In the genomic region with DNA sequence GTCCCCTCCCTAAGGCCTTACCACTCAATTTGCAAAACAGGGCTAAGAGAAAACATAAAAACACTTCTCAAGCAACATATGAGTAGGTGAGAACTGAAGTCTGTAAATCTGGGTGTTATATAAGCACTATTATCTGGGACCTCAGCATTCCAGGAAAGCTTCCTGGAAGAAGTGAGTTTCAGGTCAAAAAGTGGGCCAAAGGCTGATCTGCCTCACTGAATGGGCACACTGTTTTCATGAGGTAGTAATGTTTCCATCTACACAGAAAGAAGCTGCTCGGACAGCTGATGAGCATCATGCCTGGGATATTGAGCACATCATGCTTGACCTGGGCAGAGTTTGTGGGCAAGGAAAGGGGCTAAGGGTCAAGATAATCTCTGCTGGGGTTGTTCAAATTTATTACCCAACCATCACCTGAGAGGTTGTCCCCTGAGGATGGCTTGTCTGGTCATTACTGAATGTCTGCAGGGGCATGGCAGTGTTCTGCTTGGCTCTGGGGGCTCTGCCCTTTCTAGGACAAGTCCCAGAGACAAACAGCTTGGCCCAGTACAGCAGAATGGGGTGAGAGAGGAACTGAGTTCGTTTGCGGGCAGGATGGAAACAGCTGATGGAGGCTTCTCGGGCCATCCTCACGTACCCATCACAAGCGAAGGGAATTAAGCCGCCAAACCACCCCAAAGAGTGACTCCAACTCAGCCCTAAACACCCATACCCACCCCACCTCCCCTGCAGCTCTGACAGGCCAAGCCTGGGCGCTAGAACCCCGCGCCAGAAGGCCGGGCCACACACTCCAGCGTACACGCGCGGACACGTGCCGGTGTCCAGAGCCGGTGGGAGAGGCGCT, we compare ENCODE assay signal across 8 cellular contexts. TPM values are rescaled to one million over a fixed set of nuclear protein-coding genes. Genes with fewer than 3 reads are reported as not detected.
DNase-seq lines count a peak whose midpoint lies in the region; ATAC-seq and TF ChIP-seq lines count a peak whose summit lies in the region.

No MANE protein-coding gene starts in this region.

- H3K36me3 ChIP-seq in HUES48 (ENCODE audit: control insufficient read depth, insufficient read depth, low read length) (no peaks in the 10 kb centered on the region), breast epithelium (no peaks in the 10 kb centered on the region), mucosa of descending colon (ENCODE audit: low read depth) (no peaks in the 10 kb centered on the region)

- H3K9ac ChIP-seq in HUES48 (ENCODE audit: low read depth, low read length) = peak overlapping the region; percentile 24; the same call in 1 of the 2 replicates

- H3K9me3 ChIP-seq in HUES48 (ENCODE audit: control insufficient read depth, insufficient read depth, low read length) (no peaks in the 10 kb centered on the region), breast epithelium (no peaks in the 10 kb centered on the region), mucosa of descending colon (no peaks in the 10 kb centered on the region)

- TF ChIP-seq POLR2A in breast epithelium (IDR thresholded peaks at IDR 0.05) = no peak

- POLR2A ChIA-PET in HEK293T (lab: Yijun Ruan, JAX) = interaction anchor here (1.4 kb wide), 1 partner anchor 46 kb away, joined by 4 read pairs; no protein-coding TSS in a partner anchor

- peaks cover 31% of the 10 kb centered on the region for H3K4me1 ChIP-seq in HUES48 (ENCODE audit: control insufficient read depth, insufficient read depth, low read length)
- peaks cover 0 to 5% of the 10 kb centered on the region in 2 donors for H3K4me1 ChIP-seq in breast epithelium
- peaks cover 3% of the 10 kb centered on the region for H3K4me1 ChIP-seq in mucosa of descending colon (ENCODE audit: low read depth)

- DNase-seq in breast epithelium (ENCODE audit: low spot score in 2 of 2) = no peak
- peak in 1 of 3 donors; percentile 68 for DNase-seq in mucosa of descending colon
- no peak for DNase-seq in NCI-H226
- no peak for DNase-seq in islet precursor cell
- no peak for DNase-seq in HEK293T (ENCODE audit: extremely low spot score)

- no peak for TF ChIP-seq CTCF in GM12875 (IDR thresholded peaks at IDR 0.05; ENCODE audit: borderline replicate concordance, insufficient read depth, low read depth, low read length)
- TF ChIP-seq CTCF in breast epithelium (IDR thresholded peaks at IDR 0.05) = no peak
- no peak for TF ChIP-seq CTCF in mucosa of descending colon (IDR thresholded peaks at IDR 0.05)

- CTCF ChIA-PET in HEK293T (lab: Yijun Ruan, JAX) = no interaction called here

- H3K4me3 ChIP-seq in GM12875 (ENCODE audit: low read depth, low read length) = peak overlapping the region; percentile 60
- H3K4me3 ChIP-seq in HUES48 (ENCODE audit: low read depth, low read length) = peak overlapping the region; percentile 68
- H3K4me3 ChIP-seq in breast epithelium = peak overlapping the region; percentile 86 to 97 (median 89)
- H3K4me3 ChIP-seq in mucosa of descending colon = no peak overlapping the region

- peaks cover 18% of the 10 kb centered on the region for H3K27me3 ChIP-seq in HUES48 (ENCODE audit: control insufficient read depth, insufficient read depth, low read length)
- no peaks in the 10 kb centered on the region for H3K27me3 ChIP-seq in breast epithelium

- H3K27ac ChIP-seq in HUES48 (ENCODE audit: low read depth, low read length) (peak overlapping the region; percentile 48), breast epithelium (peak overlapping the region; percentile 79 to 86)

- ATAC-seq in mucosa of descending colon (peak; percentile 40), GM21825 (IDR thresholded peaks at IDR 0.05; ENCODE audit: unreplicated experiment) (no peak)

- intact Hi-C loops in breast epithelium (cut with DNase I; ENCODE audit: low total_unique reads) (loop anchor here (5.0 kb wide), 1 partner anchor 62 kb away; no protein-coding TSS in a partner anchor), mucosa of descending colon (cut with DNase I, micrococcal nuclease) (no loop called here)

TF ChIP-seq in HEK293T, 16 proteins besides CTCF, POLR2A, EP300 and RAD21:
- no peak for TF ChIP-seq ZNF384 (IDR thresholded peaks at IDR 0.05)
- TF ChIP-seq FOXM1 (IDR thresholded peaks at IDR 0.05; ENCODE audit: borderline replicate concordance) = no peak
- TF ChIP-seq FOXA1 (IDR thresholded peaks at IDR 0.05) = no peak
- no peak for TF ChIP-seq BHLHE40 (IDR thresholded peaks at IDR 0.05; ENCODE audit: borderline replicate concordance)
- no peak for TF ChIP-seq ELF4 (IDR thresholded peaks at IDR 0.05)
- no peak for TF ChIP-seq HDGF (IDR thresholded peaks at IDR 0.05; ENCODE audit: borderline replicate concordance)
- TF ChIP-seq CTBP1 (IDR thresholded peaks at IDR 0.05; ENCODE audit: borderline replicate concordance) = no peak
- TF ChIP-seq ARNT (IDR thresholded peaks at IDR 0.05) = no peak
- TF ChIP-seq SUZ12 (IDR thresholded peaks at IDR 0.05) = no peak
- TF ChIP-seq NFRKB (IDR thresholded peaks at IDR 0.05) = no peak
- no peak for TF ChIP-seq SP1 (IDR thresholded peaks at IDR 0.05)
- TF ChIP-seq, protein P1, sequence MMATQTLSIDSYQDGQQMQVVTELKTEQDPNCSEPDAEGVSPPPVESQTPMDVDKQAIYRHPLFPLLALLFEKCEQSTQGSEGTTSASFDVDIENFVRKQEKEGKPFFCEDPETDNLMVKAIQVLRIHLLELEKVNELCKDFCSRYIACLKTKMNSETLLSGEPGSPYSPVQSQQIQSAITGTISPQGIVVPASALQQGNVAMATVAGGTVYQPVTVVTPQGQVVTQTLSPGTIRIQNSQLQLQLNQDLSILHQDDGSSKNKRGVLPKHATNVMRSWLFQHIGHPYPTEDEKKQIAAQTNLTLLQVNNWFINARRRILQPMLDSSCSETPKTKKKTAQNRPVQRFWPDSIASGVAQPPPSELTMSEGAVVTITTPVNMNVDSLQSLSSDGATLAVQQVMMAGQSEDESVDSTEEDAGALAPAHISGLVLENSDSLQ (IDR thresholded peaks at IDR 0.05) = no peak
- no peak for TF ChIP-seq L3MBTL2 (conservative IDR thresholded peaks at IDR 0.05)
- TF ChIP-seq FOXK2 (IDR thresholded peaks at IDR 0.05) = no peak
- no peak for TF ChIP-seq LEF1 (IDR thresholded peaks at IDR 0.05; ENCODE audit: borderline replicate concordance)

RNA-seq across cellular contexts. Expression of a gene that starts 1.2 kb away (rescaled TPM):
- total RNA-seq in breast epithelium (10 to 100 TPM in 2 of 3 donors, 1 to 10 TPM in 1; 3.0 to 20.2 (median 15.7) TPM), mucosa of descending colon (10 to 100 TPM; 28.3 to 45.9 (median 39.6) TPM)
